23 cellular contexts compared by ENCODE assay signal in genomic region chr22:47032956-47033647, GRCh38.
DNase-seq lines count a peak whose midpoint lies in the region; ATAC-seq, FAIRE-seq and TF ChIP-seq lines count a peak whose summit lies in the region.
"Had no signal": no experiment of that assay in that cellular context is flagged by ENCODE, and none has a peak within 500 bp of the region (broad histone marks: within the 10 kb centered on the region; RNA-seq: fewer than 3 reads in every experiment).

No MANE protein-coding gene starts in this region.

- H3K4me3 ChIP-seq in lower lobe of right lung (no peak overlapping the region), small intestine (ENCODE audit: low read depth in 1 of 2, low read length in 2 of 2) (no peak overlapping the region)

- H3K9me3 ChIP-seq in lower lobe of right lung (no peaks in the 10 kb centered on the region), small intestine (ENCODE audit: control insufficient read depth, low read depth) (no peaks in the 10 kb centered on the region)

- DNase-seq in RWPE1 (ENCODE audit: low spot score) (peak; percentile 40), chondrocyte (ENCODE audit: low spot score) (peak; percentile 32), lower lobe of right lung (peak; percentile 53), small intestine (peak; percentile 87), mesothelial cell of epicardium (ENCODE audit: low spot score in 2 of 2, unreplicated experiment in 2 of 2) (no peak), DMS79 treated with DMSO at 0.1 percent for 48 hours (lab: John Stamatoyannopoulos, UW) (no peak), activated T-cell treated with anti-CD3 and anti-CD28 coated beads for 4 hours (no peak)
- DNase-seq: activated T-cell treated with anti-CD3 and anti-CD28 coated beads, Interleukin-2, amount 50 U/mL, for 72 hours; hippocampal formation; mesendoderm; NCI-H1417; NCI-H524; stimulated activated CD4-positive, alpha-beta T cell treated with anti-CD3 and anti-CD28 coated beads, Interleukin-12 subunit alpha, Interleukin-12 subunit beta, amount 100 ng/mL, for 4 hours; stimulated activated CD8-positive, alpha-beta memory T cell treated with anti-CD3 and anti-CD28 coated beads, Interleukin-4, amount 100 ng/mL, for 48 hours; substantia nigra; T1000 had no signal

- H3K4me1 ChIP-seq in lower lobe of right lung (peaks cover 20% of the 10 kb centered on the region), small intestine (ENCODE audit: control insufficient read depth in 2 of 2, insufficient read depth in 1 of 2, low read depth in 1 of 2, low read length in 1 of 2) (no peaks in the 10 kb centered on the region)

- H3K27me3 ChIP-seq in lower lobe of right lung (ENCODE audit: low read depth) (no peaks in the 10 kb centered on the region), small intestine (ENCODE audit: control insufficient read depth in 2 of 2, insufficient read depth in 2 of 2, low read length in 2 of 2) (no peaks in the 10 kb centered on the region)

- peak; percentile 75 to 79 for ATAC-seq in lower lobe of right lung
- ATAC-seq in GM18861 (IDR thresholded peaks at IDR 0.05; ENCODE audit: unreplicated experiment) = no peak
- ATAC-seq: activated CD4-positive, CD25-positive, alpha-beta regulatory T cell treated with anti-CD3 and anti-CD28 coated beads, Interleukin-2, amount 50 U/mL, for 24 hours; activated naive CD4-positive, alpha-beta T cell treated with anti-CD3 and anti-CD28 coated beads, Interleukin-2, amount 50 U/mL, for 72 hours; activated T-cell treated with anti-CD3 and anti-CD28 coated beads, Interleukin-2, amount 50 U/mL, for 72 hours; HepG2; SK-N-SH treated with all-trans-retinoic acid at 6 μM for 48 hours had no signal

- POLR2A ChIA-PET in RWPE1 (lab: Yijun Ruan, JAX; ENCODE audit: low non-redundant PET) = no interaction called here

- H3K36me3 ChIP-seq in lower lobe of right lung (peaks cover 9% of the 10 kb centered on the region), small intestine (ENCODE audit: control insufficient read depth in 2 of 2, insufficient read depth in 2 of 2, low read length in 2 of 2) (no peaks in the 10 kb centered on the region)

- H3K4me1 Mint-ChIP-seq in chondrocyte (ENCODE audit: low read depth) (peaks cover 12% of the 10 kb centered on the region), mesothelial cell of epicardium (peaks cover 11% of the 10 kb centered on the region)
- H3K4me1 Mint-ChIP-seq: CD14-positive monocyte had no signal

- H3K27ac Mint-ChIP-seq in chondrocyte (ENCODE audit: unreplicated experiment) (no peak overlapping the region), mesothelial cell of epicardium (no peak overlapping the region)
- H3K27ac Mint-ChIP-seq: activated T-cell treated with anti-CD3 and anti-CD28 coated beads, Interleukin-2, amount 50 U/mL, for 72 hours had no signal

- 31 to 65% (median 45%) methylated on average over 15 of the region's 15 CpGs for WGBS in small intestine, 3 donors

- CTCF ChIA-PET in RWPE1 (lab: Yijun Ruan, JAX) = interaction anchor here (0.6 kb wide), 1 partner anchor 95 kb away, joined by 5 read pairs; no protein-coding TSS in a partner anchor

- H3K27ac ChIP-seq in RWPE1 (peak overlapping the region; percentile 92), lower lobe of right lung (peak overlapping the region; percentile 85), small intestine (ENCODE audit: low read depth in 1 of 2, low read length in 1 of 2) (peak overlapping the region; percentile 67 to 69)

- intact Hi-C loops in lower lobe of right lung (cut with DNase I) = no loop called here

- no peaks in the 10 kb centered on the region for H3K36me3 Mint-ChIP-seq in chondrocyte (ENCODE audit: low read depth)
- H3K36me3 Mint-ChIP-seq in mesothelial cell of epicardium = no peaks in the 10 kb centered on the region
- H3K36me3 Mint-ChIP-seq: activated naive CD4-positive, alpha-beta T cell treated with anti-CD3 and anti-CD28 coated beads, Interleukin-2, amount 50 U/mL, for 72 hours had no signal

- no peak for TF ChIP-seq CTCF in RWPE1 (conservative IDR thresholded peaks at IDR 0.05; ENCODE audit: low read depth)
- TF ChIP-seq CTCF in chondrocyte (IDR thresholded peaks at IDR 0.05) = no peak
- no peak for TF ChIP-seq CTCF in lower lobe of right lung (IDR thresholded peaks at IDR 0.05)
- TF ChIP-seq CTCF in mesothelial cell of epicardium (IDR thresholded peaks at IDR 0.05; ENCODE audit: unreplicated experiment) = no peak

- H3K4me3 Mint-ChIP-seq in chondrocyte (ENCODE audit: unreplicated experiment) (no peak overlapping the region), mesothelial cell of epicardium (no peak overlapping the region)
- H3K4me3 Mint-ChIP-seq: activated T-cell treated with anti-CD3 and anti-CD28 coated beads, Interleukin-2, amount 50 U/mL, for 72 hours; CD14-positive monocyte had no signal

- H3K9me3 Mint-ChIP-seq in chondrocyte (ENCODE audit: low read depth) (no peaks in the 10 kb centered on the region), mesothelial cell of epicardium (no peaks in the 10 kb centered on the region)
- H3K9me3 Mint-ChIP-seq: activated naive CD4-positive, alpha-beta T cell treated with anti-CD3 and anti-CD28 coated beads, Interleukin-2, amount 50 U/mL, for 72 hours; activated T-cell treated with anti-CD3 and anti-CD28 coated beads, Interleukin-2, amount 50 U/mL, for 72 hours had no signal

- no peak for FAIRE-seq in small intestine (lab: Jason Lieb, UNC)
- FAIRE-seq: GM18507, HepG2 had no signal

- H3K27me3 Mint-ChIP-seq in chondrocyte (ENCODE audit: low read depth) (no peaks in the 10 kb centered on the region), mesothelial cell of epicardium (ENCODE audit: low read depth) (no peaks in the 10 kb centered on the region)

Comparison
In these comparisons a context has a peak if more than half of its experiments do, and no peak if none do; other contexts are left out.
1. DNase-seq: peak in RWPE1 (single experiment), chondrocyte (single experiment), lower lobe of right lung (single experiment) and small intestine (single experiment); none in mesothelial cell of epicardium (0 of 2), DMS79 treated with DMSO at 0.1 percent for 48 hours (single experiment) and activated T-cell treated with anti-CD3 and anti-CD28 coated beads for 4 hours (single experiment).
2. Peak in every context shown above with its lines, with median percentiles within 50 percentile points of each other: H3K27ac ChIP-seq.